8 cellular contexts compared by ENCODE assay signal in the genomic region with DNA sequence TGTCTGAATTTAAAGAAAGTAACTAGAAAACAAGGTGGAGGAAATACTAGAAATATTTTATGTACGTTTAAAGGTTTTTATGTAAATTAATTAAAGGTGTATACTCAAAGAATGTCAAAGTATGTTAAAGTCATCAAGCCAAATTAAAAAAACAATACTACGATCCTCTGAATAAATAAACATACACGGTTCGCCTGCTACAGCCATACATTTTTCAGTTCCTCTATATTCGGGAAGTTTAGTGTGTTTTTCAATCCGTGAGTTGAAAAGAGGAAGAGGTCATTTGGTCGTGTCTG. TPM values are rescaled to one million over a fixed set of nuclear protein-coding genes. Genes with fewer than 3 reads are reported as not detected.
DNase-seq lines count a peak whose midpoint lies in the region; ATAC-seq, FAIRE-seq and TF ChIP-seq lines count a peak whose summit lies in the region.

No MANE protein-coding gene starts in this region.

- peaks cover 54% of the 10 kb centered on the region for H3K79me2 ChIP-seq in K562 (ENCODE audit: control insufficient read depth, insufficient read depth, low read length)

- no peak for DNase-seq in heart left ventricle
- no peak for DNase-seq in cardiac septum (ENCODE audit: low spot score)
- no peak for DNase-seq in K562 (ENCODE audit: extremely low read depth in 1 of 4, low spot score in 3 of 4)
- DNase-seq in mesenchymal stem cell: no peak
- DNase-seq in vagina (ENCODE audit: extremely low spot score in 2 of 2): no peak
- no peak for DNase-seq in H4 (ENCODE audit: low spot score)
- DNase-seq in NCI-H82 treated with DMSO at 0.1 percent for 48 hours (lab: John Stamatoyannopoulos, UW; ENCODE audit: unreplicated experiment): no peak

- H3K4me2 ChIP-seq in K562 (ENCODE audit: insufficient read depth, low read length): peak overlapping the region; percentile 85; the same call in 1 of the 2 replicates
- peak overlapping the region; percentile 14 for H3K4me2 ChIP-seq in mesenchymal stem cell (ENCODE audit: low read length, poor library complexity, severe bottlenecking)

- TF ChIP-seq POLR2A in heart left ventricle (IDR thresholded peaks at IDR 0.05): no peak
- TF ChIP-seq POLR2A in K562 (conservative IDR thresholded peaks at IDR 0.05): no peak
- no peak for TF ChIP-seq POLR2A in vagina (IDR thresholded peaks at IDR 0.05)

- H4K8ac ChIP-seq in mesenchymal stem cell (ENCODE audit: low read length): peak overlapping the region; percentile 40

- H3K4me1 ChIP-seq in heart left ventricle: peaks cover 0 to 59% (median 40%) of the 10 kb centered on the region in 12 donors
- peaks cover 0 to 14% of the 10 kb centered on the region in 2 experiments; a peak in 3 of 5 replicates for H3K4me1 ChIP-seq in K562 (replicated peaks in 1 of 2; ENCODE audit: control insufficient read depth in 2 of 2, insufficient read depth in 2 of 2, low read length in 2 of 2)
- H3K4me1 ChIP-seq in mesenchymal stem cell (ENCODE audit: control insufficient read depth, insufficient read depth, low read depth, low read length): no peaks in the 10 kb centered on the region
- peaks cover 47% of the 10 kb centered on the region for H3K4me1 ChIP-seq in vagina

- H2BK120ac ChIP-seq in mesenchymal stem cell (ENCODE audit: low read depth, low read length): no peak overlapping the region

- H3K36me3 ChIP-seq in heart left ventricle (peaks cover 0 to 16% (median 0%) of the 10 kb centered on the region in 9 donors), K562 (ENCODE audit: control insufficient read depth, insufficient read depth, low read length) (peaks cover 7% of the 10 kb centered on the region; the same call in 2 of the 3 replicates), mesenchymal stem cell (ENCODE audit: control insufficient read depth in 1 of 2, insufficient read depth in 2 of 2, low read depth in 1 of 2, low read length in 2 of 2) (peaks cover 9 to 18% of the 10 kb centered on the region in 2 experiments), vagina (no peaks in the 10 kb centered on the region)

- CTCF ChIA-PET in K562 (lab: Yijun Ruan, JAX; ENCODE audit: low intra/inter-chr PET ratio): no interaction called here

- H3K18ac ChIP-seq in mesenchymal stem cell (ENCODE audit: low read depth in 1 of 2, low read length in 2 of 2): peak overlapping the region; percentile 89 to 93

- no peak for FAIRE-seq in K562 (lab: Jason Lieb, UNC)

- H3K23ac ChIP-seq in mesenchymal stem cell (ENCODE audit: low read length in 2 of 2): no peak overlapping the region

- POLR2A ChIA-PET in K562 (lab: Yijun Ruan, JAX): interaction anchor here (1.0 to 1.5 kb wide), 3 partner anchors 14 to 306 kb away, joined by 3 to 12 read pairs (median 6); a partner anchor contains a TSS

- no peaks in the 10 kb centered on the region for H4K20me1 ChIP-seq in K562 (replicated peaks; ENCODE audit: control insufficient read depth, insufficient read depth, low read length)

- H3K14ac ChIP-seq in mesenchymal stem cell (ENCODE audit: low read length in 2 of 2): no peak overlapping the region

- H2BK12ac ChIP-seq in mesenchymal stem cell (ENCODE audit: low read length in 2 of 2): no peak overlapping the region

- WGBS in heart left ventricle, 4 donors: 0 to 1% (median 0%) methylated on average over 7 of the region's 7 CpGs
- WGBS in K562 (ENCODE audit: insufficient coverage, low coverage, missing lambda C conversion rate): 0% methylated on average over 7 of the region's 7 CpGs
- 0% methylated on average over 3 of the region's 7 CpGs for WGBS in mesenchymal stem cell

- H2AFZ ChIP-seq in K562 (ENCODE audit: low read depth, low read length) (peak overlapping the region; percentile 86), mesenchymal stem cell (ENCODE audit: low read depth, low read length) (peak overlapping the region; percentile 91)

- H3K9ac ChIP-seq in K562 (ENCODE audit: insufficient read depth in 1 of 2, low read depth in 2 of 2, low read length in 2 of 2): peak overlapping the region; percentile 73 to 90
- peak overlapping the region; percentile 91 for H3K9ac ChIP-seq in mesenchymal stem cell (ENCODE audit: low read length)

- intact Hi-C loops in heart left ventricle (cut with DNase I) (loop anchor here in 2 of 10 donors (5.0 to 10.0 kb wide), 2 partner anchors 300 to 303 kb away; a partner anchor contains a TSS), cardiac septum (cut with DNase I) (no loop called here), K562 (cut with micrococcal nuclease) (loop anchor here (5.0 kb wide), 1 partner anchor 300 kb away; a partner anchor contains a TSS), vagina (cut with DNase I) (no loop called here)

- peak overlapping the region; percentile 54 to 94 (median 90) for H3K27ac ChIP-seq in heart left ventricle
- peak overlapping the region; percentile 61 for H3K27ac ChIP-seq in K562 (ENCODE audit: extremely low read depth, low read depth, low read length)
- peak overlapping the region; percentile 82 for H3K27ac ChIP-seq in mesenchymal stem cell (ENCODE audit: low read length, poor library complexity, severe bottlenecking)
- H3K27ac ChIP-seq in vagina: peak overlapping the region; percentile 87

- no peak for TF ChIP-seq EP300 in K562 (IDR thresholded peaks at IDR 0.05; ENCODE audit: low read length)

- TF ChIP-seq RAD21 in K562 (CRISPR knock-in tag; conservative IDR thresholded peaks at IDR 0.05 in 1 of 2, IDR thresholded peaks at IDR 0.05 in 1 of 2): no peak

- H3K79me1 ChIP-seq in mesenchymal stem cell (replicated peaks; ENCODE audit: low read length, poor library complexity, severe bottlenecking): no peaks in the 10 kb centered on the region

- no peaks in the 10 kb centered on the region for H3K9me1 ChIP-seq in K562 (ENCODE audit: control insufficient read depth, insufficient read depth, low read length)

- H3K9me3 ChIP-seq in heart left ventricle: no peaks in the 10 kb centered on the region
- no peaks in the 10 kb centered on the region for H3K9me3 ChIP-seq in K562 (replicated peaks; ENCODE audit: control insufficient read depth, insufficient read depth, low read depth, low read length)
- no peaks in the 10 kb centered on the region for H3K9me3 ChIP-seq in mesenchymal stem cell (ENCODE audit: control insufficient read depth, low read length)
- no peaks in the 10 kb centered on the region for H3K9me3 ChIP-seq in vagina

- no peak for ATAC-seq in heart left ventricle
- no peak for ATAC-seq in K562
- no peak for ATAC-seq in HG02763 (IDR thresholded peaks at IDR 0.05; ENCODE audit: unreplicated experiment)

- H4K91ac ChIP-seq in mesenchymal stem cell (ENCODE audit: low read length): no peak overlapping the region

- in situ Hi-C loops in K562 (cut with MboI): loop anchor here (25.0 kb wide), 1 partner anchor 1575 kb away; no protein-coding TSS in a partner anchor

- no peak overlapping the region for H2AK5ac ChIP-seq in mesenchymal stem cell (ENCODE audit: low read length, severe bottlenecking)

- no peak overlapping the region for H2BK15ac ChIP-seq in mesenchymal stem cell (ENCODE audit: low read depth, poor library complexity, severe bottlenecking)

- H3K27me3 ChIP-seq in heart left ventricle (no peaks in the 10 kb centered on the region), K562 (ENCODE audit: control insufficient read depth in 2 of 2, insufficient read depth in 2 of 2, low read length in 2 of 2) (no peaks in the 10 kb centered on the region), mesenchymal stem cell (ENCODE audit: control insufficient read depth in 1 of 2, insufficient read depth in 1 of 2, low read length in 2 of 2) (no peaks in the 10 kb centered on the region), vagina (no peaks in the 10 kb centered on the region)

- H3K4me3 ChIP-seq in heart left ventricle: peak overlapping the region; percentile 55 to 92 (median 84)
- peak overlapping the region; percentile 77 for H3K4me3 ChIP-seq in K562
- peak overlapping the region; percentile 78 to 92 for H3K4me3 ChIP-seq in mesenchymal stem cell (ENCODE audit: insufficient read depth in 1 of 2, low read depth in 1 of 2, low read length in 2 of 2)
- H3K4me3 ChIP-seq in vagina: peak overlapping the region; percentile 93 to 96

- peak overlapping the region; percentile 77 to 86 for H3K4ac ChIP-seq in mesenchymal stem cell (ENCODE audit: low read depth in 1 of 2, low read length in 2 of 2)

- BruUV-seq in K562 (replicated peaks; lab: Mats Ljungman, UMichigan): no TSS peak

- H2BK5ac ChIP-seq in mesenchymal stem cell (ENCODE audit: low read depth, low read length, poor library complexity, severe bottlenecking): no peak overlapping the region

- no peak for TF ChIP-seq CTCF in heart left ventricle (IDR thresholded peaks at IDR 0.05)
- TF ChIP-seq CTCF in K562 (IDR thresholded peaks at IDR 0.05 in 2 of 3, conservative IDR thresholded peaks at IDR 0.05 in 1 of 3; ENCODE audit: insufficient read depth in 2 of 3, low read depth in 1 of 3, low read length in 3 of 3): no peak
- TF ChIP-seq CTCF in vagina (IDR thresholded peaks at IDR 0.05): no peak

RNA-seq across cellular contexts. Expression of a gene that starts 0.6 kb away (rescaled TPM):
- 10 to 100 TPM; 24.8 to 78.8 (median 56.3) TPM for total RNA-seq in heart left ventricle
- polyA plus RNA-seq in heart left ventricle: 10 to 100 TPM in 1 of 2 donors, 1 to 10 TPM in 1; 6.7 to 25.1 TPM
- total RNA-seq in cardiac septum: 53.3 TPM
- total RNA-seq in K562 (2011; cell fraction: chromatin; rRNA removed; ENCODE audit: low replicate concordance): 15.2 and 26.2 TPM in 2 replicates
- 19.7 and 24.0 TPM in 2 replicates for total RNA-seq in K562 (2011; cell fraction: nucleolus; rRNA removed)
- 22.8 and 25.0 TPM in 2 replicates for total RNA-seq in K562 (2011; cell fraction: nucleoplasm; rRNA removed)
- 15.5 and 22.5 TPM in 2 replicates for total RNA-seq in K562 (2014; rRNA removed)
- 26.7 and 29.4 TPM in 2 replicates for total RNA-seq in K562 (2014; rRNA removed; fragmentation: Illumina TruSeq; extraction: Trizol)
- total RNA-seq in K562 (2015; rRNA removed; fragmentation: Illumina TruSeq; extraction: Trizol): 24.5 and 30.3 TPM in 2 replicates
- 24.8 and 25.3 TPM in 2 replicates for total RNA-seq in K562 (2021)
- polyA plus RNA-seq in K562 (2011; rRNA removed): 29.0 and 34.4 TPM in 2 replicates
- polyA plus RNA-seq in K562 (2011; cell fraction: cytosol; rRNA removed): 7.0 and 11.7 TPM in 2 replicates
- polyA plus RNA-seq in K562 (2011; cell fraction: nucleus; rRNA removed): 22.3 and 35.5 TPM in 2 replicates
- polyA plus RNA-seq in K562 (2012): 19.6 and 23.8 TPM in 2 replicates
- polyA plus RNA-seq in K562 (2014; fragmentation: Illumina TruSeq; extraction: Trizol): 26.9 and 28.4 TPM in 2 replicates
- 10 to 100 TPM; 13.0 to 14.6 TPM for polyA plus RNA-seq in K562 (2014; fragmentation: Nextera tagmentation; extraction: Ambion mirVana)
- polyA plus RNA-seq in K562 (2014; rRNA removed): 15.0 and 15.6 TPM in 2 replicates
- polyA minus RNA-seq in K562 (2011; rRNA and poly(A)+ RNA removed): 28.7 and 43.2 TPM in 2 replicates
- 7.3 and 13.3 TPM in 2 replicates for polyA minus RNA-seq in K562 (2011; cell fraction: cytosol; rRNA and poly(A)+ RNA removed)
- polyA minus RNA-seq in K562 (2011; cell fraction: nucleus; rRNA and poly(A)+ RNA removed): 29.6 and 51.4 TPM in 2 replicates
- 32.9 TPM for polyA plus RNA-seq in mesenchymal stem cell (2013, experiment 1 of 2)
- 31.0 TPM for polyA plus RNA-seq in mesenchymal stem cell (2013, experiment 2 of 2)
- 26.8 TPM for total RNA-seq in vagina
- total RNA-seq in H4 (2014; rRNA removed; shearing (Covaris generic)): 7.9 and 11.2 TPM in 2 replicates

RNA-seq across cellular contexts. Expression of a gene that starts 25.8 kb away (rescaled TPM):
- not detected for total RNA-seq in heart left ventricle
- polyA plus RNA-seq in heart left ventricle: not detected
- not detected for total RNA-seq in cardiac septum
- total RNA-seq in K562 (2011; cell fraction: chromatin; rRNA removed; ENCODE audit: low replicate concordance): not detected in 2 replicates
- total RNA-seq in K562 (2011; cell fraction: nucleolus; rRNA removed): not detected in 2 replicates
- not detected in 2 replicates for total RNA-seq in K562 (2011; cell fraction: nucleoplasm; rRNA removed)
- total RNA-seq in K562 (2014; rRNA removed): not detected in 2 replicates
- not detected in 2 replicates for total RNA-seq in K562 (2014; rRNA removed; fragmentation: Illumina TruSeq; extraction: Trizol)
- not detected in 2 replicates for total RNA-seq in K562 (2015; rRNA removed; fragmentation: Illumina TruSeq; extraction: Trizol)
- not detected in 2 replicates for total RNA-seq in K562 (2021)
- not detected in 2 replicates for polyA plus RNA-seq in K562 (2011; rRNA removed)
- not detected in 2 replicates for polyA plus RNA-seq in K562 (2011; cell fraction: cytosol; rRNA removed)
- not detected in 2 replicates for polyA plus RNA-seq in K562 (2011; cell fraction: nucleus; rRNA removed)
- not detected in 2 replicates for polyA plus RNA-seq in K562 (2012)
- polyA plus RNA-seq in K562 (2014; fragmentation: Illumina TruSeq; extraction: Trizol): not detected in 2 replicates
- polyA plus RNA-seq in K562 (2014; fragmentation: Nextera tagmentation; extraction: Ambion mirVana): not detected
- not detected in 2 replicates for polyA plus RNA-seq in K562 (2014; rRNA removed)
- not detected in 2 replicates for polyA minus RNA-seq in K562 (2011; rRNA and poly(A)+ RNA removed)
- polyA minus RNA-seq in K562 (2011; cell fraction: cytosol; rRNA and poly(A)+ RNA removed): not detected in 2 replicates
- polyA minus RNA-seq in K562 (2011; cell fraction: nucleus; rRNA and poly(A)+ RNA removed): not detected in 2 replicates
- not detected for polyA plus RNA-seq in mesenchymal stem cell (2013, experiment 1 of 2)
- polyA plus RNA-seq in mesenchymal stem cell (2013, experiment 2 of 2): not detected
- not detected for total RNA-seq in vagina
- not detected in 2 replicates for total RNA-seq in H4 (2014; rRNA removed; shearing (Covaris generic))

RNA-seq across cellular contexts. Expression of a gene that starts 40.2 kb away (rescaled TPM):
- not detected for total RNA-seq in heart left ventricle
- polyA plus RNA-seq in heart left ventricle: not detected
- total RNA-seq in cardiac septum: not detected
- not detected in 2 replicates for total RNA-seq in K562 (2011; cell fraction: chromatin; rRNA removed; ENCODE audit: low replicate concordance)
- not detected in 2 replicates for total RNA-seq in K562 (2011; cell fraction: nucleolus; rRNA removed)
- not detected in 2 replicates for total RNA-seq in K562 (2011; cell fraction: nucleoplasm; rRNA removed)
- not detected in 2 replicates for total RNA-seq in K562 (2014; rRNA removed)
- not detected in 2 replicates for total RNA-seq in K562 (2014; rRNA removed; fragmentation: Illumina TruSeq; extraction: Trizol)
- not detected in 2 replicates for total RNA-seq in K562 (2015; rRNA removed; fragmentation: Illumina TruSeq; extraction: Trizol)
- not detected in 2 replicates for total RNA-seq in K562 (2021)
- polyA plus RNA-seq in K562 (2011; rRNA removed): not detected in 2 replicates
- not detected in 2 replicates for polyA plus RNA-seq in K562 (2011; cell fraction: cytosol; rRNA removed)
- not detected in 2 replicates for polyA plus RNA-seq in K562 (2011; cell fraction: nucleus; rRNA removed)
- polyA plus RNA-seq in K562 (2012): not detected in 2 replicates
- polyA plus RNA-seq in K562 (2014; fragmentation: Illumina TruSeq; extraction: Trizol): not detected in 2 replicates
- polyA plus RNA-seq in K562 (2014; fragmentation: Nextera tagmentation; extraction: Ambion mirVana): not detected
- polyA plus RNA-seq in K562 (2014; rRNA removed): not detected in 2 replicates
- polyA minus RNA-seq in K562 (2011; rRNA and poly(A)+ RNA removed): not detected in 2 replicates
- polyA minus RNA-seq in K562 (2011; cell fraction: cytosol; rRNA and poly(A)+ RNA removed): not detected in 2 replicates
- not detected in 2 replicates for polyA minus RNA-seq in K562 (2011; cell fraction: nucleus; rRNA and poly(A)+ RNA removed)
- not detected for polyA plus RNA-seq in mesenchymal stem cell (2013, experiment 1 of 2)
- polyA plus RNA-seq in mesenchymal stem cell (2013, experiment 2 of 2): not detected
- not detected for total RNA-seq in vagina
- not detected in 2 replicates for total RNA-seq in H4 (2014; rRNA removed; shearing (Covaris generic))

RNA-seq across cellular contexts. Expression of a gene that starts 57.8 kb away (rescaled TPM):
- total RNA-seq in heart left ventricle: not detected
- not detected for polyA plus RNA-seq in heart left ventricle
- not detected for total RNA-seq in cardiac septum
- total RNA-seq in K562 (2011; cell fraction: chromatin; rRNA removed; ENCODE audit: low replicate concordance): not detected in 2 replicates
- total RNA-seq in K562 (2011; cell fraction: nucleolus; rRNA removed): not detected in 2 replicates
- total RNA-seq in K562 (2011; cell fraction: nucleoplasm; rRNA removed): not detected in 2 replicates
- total RNA-seq in K562 (2014; rRNA removed): not detected in 2 replicates
- not detected in 2 replicates for total RNA-seq in K562 (2014; rRNA removed; fragmentation: Illumina TruSeq; extraction: Trizol)
- not detected in 2 replicates for total RNA-seq in K562 (2015; rRNA removed; fragmentation: Illumina TruSeq; extraction: Trizol)
- not detected in 2 replicates for total RNA-seq in K562 (2021)
- not detected in 2 replicates for polyA plus RNA-seq in K562 (2011; rRNA removed)
- not detected in 2 replicates for polyA plus RNA-seq in K562 (2011; cell fraction: cytosol; rRNA removed)
- polyA plus RNA-seq in K562 (2011; cell fraction: nucleus; rRNA removed): not detected in 2 replicates
- polyA plus RNA-seq in K562 (2012): not detected in 2 replicates
- not detected in 2 replicates for polyA plus RNA-seq in K562 (2014; fragmentation: Illumina TruSeq; extraction: Trizol)
- not detected for polyA plus RNA-seq in K562 (2014; fragmentation: Nextera tagmentation; extraction: Ambion mirVana)
- polyA plus RNA-seq in K562 (2014; rRNA removed): not detected in 2 replicates
- not detected in 2 replicates for polyA minus RNA-seq in K562 (2011; rRNA and poly(A)+ RNA removed)
- not detected in 2 replicates for polyA minus RNA-seq in K562 (2011; cell fraction: cytosol; rRNA and poly(A)+ RNA removed)
- not detected in 2 replicates for polyA minus RNA-seq in K562 (2011; cell fraction: nucleus; rRNA and poly(A)+ RNA removed)
- polyA plus RNA-seq in mesenchymal stem cell (2013, experiment 1 of 2): not detected
- not detected for polyA plus RNA-seq in mesenchymal stem cell (2013, experiment 2 of 2)
- not detected for total RNA-seq in vagina
- total RNA-seq in H4 (2014; rRNA removed; shearing (Covaris generic)): not detected in 2 replicates
